Comparison of ENCODE assay signal across 28 cellular contexts in genomic region chr7:23714579-23714978, GRCh38. TPM values are rescaled to one million over a fixed set of nuclear protein-coding genes. Genes with fewer than 3 reads are reported as not detected.
"Had no signal": no experiment of that assay in that cellular context is flagged by ENCODE, and none has a peak within 500 bp of the region (broad histone marks: within the 10 kb centered on the region; RNA-seq: fewer than 3 reads in every experiment).

No MANE protein-coding gene starts in this region.

- H3K9me3 ChIP-seq: adrenal gland, breast epithelium, colonic mucosa had no signal

- FAIRE-seq: endometrium, endothelial cell of umbilical vein, frontal cortex had no signal

- H3K27ac ChIP-seq: adrenal gland, breast epithelium, cardiac muscle cell, colonic mucosa, VCaP had no signal

- H3K36me3 ChIP-seq: adrenal gland, breast epithelium, cardiac muscle cell, colonic mucosa had no signal

- H3K27me3 ChIP-seq: adrenal gland, breast epithelium, cardiac muscle cell, colonic mucosa had no signal

- ATAC-seq: activated T-cell treated with anti-CD3 and anti-CD28 coated beads, Interleukin-2, amount 50 U/mL, for 4 hours; activated T-helper 17 cell treated with anti-CD3 and anti-CD28 coated beads, Interleukin-2, amount 50 U/mL, for 72 hours; esophagus mucosa; WTC11 had no signal

- DNase-seq: activated CD4-positive, alpha-beta memory T cell treated with anti-CD3 and anti-CD28 coated beads, Interleukin-2, amount 10 ng/mL, durations not matched to agents 7 days and 5 days; activated CD4-positive, alpha-beta T cell treated with anti-CD3 and anti-CD28 coated beads for 1 hour; activated CD4-positive, alpha-beta T cell treated with anti-CD3 and anti-CD28 coated beads for 4 hours; activated CD4-positive, alpha-beta T cell treated with anti-CD3 and anti-CD28 coated beads, Interleukin-2, amount 10 ng/mL, durations not matched to agents 7 days and 5 days; activated CD4-positive, alpha-beta T cell treated with anti-CD3 and anti-CD28 coated beads, Interleukin-2, amount 50 U/mL, for 4 hours; activated effector memory CD4-positive, alpha-beta T cell treated with Interleukin-2 at 50 U/mL for 16 hours; activated gamma-delta T cell treated with Interleukin-2 at 50 U/mL for 16 hours; activated naive CD4-positive, alpha-beta T cell treated with anti-CD3 and anti-CD28 coated beads, Interleukin-2, amount 50 U/mL, for 16 hours; activated naive CD4-positive, alpha-beta T cell treated with Interleukin-2 at 50 U/mL for 16 hours; activated T-cell treated with anti-CD3 and anti-CD28 coated beads, Interleukin-2, amount 50 U/mL, for 4 hours; adrenal gland; amygdala; aorta; central memory CD4-positive, alpha-beta T cell; cerebellar nuclear complex; colonic mucosa; effector CD8-positive, alpha-beta T cell; head of caudate nucleus; T-helper 9 cell had no signal

- H3K4me3 ChIP-seq: adrenal gland, breast epithelium, cardiac muscle cell, colonic mucosa had no signal

- H3K4me1 ChIP-seq: adrenal gland, breast epithelium, colonic mucosa had no signal

RNA-seq across cellular contexts. Expression of gene STK31, which starts 4.6 kb away (rescaled TPM):
- polyA plus RNA-seq: endothelial cell of umbilical vein had no signal
